8 cellular contexts compared by ENCODE assay signal in genomic region chr2:231412616-231412963, GRCh38. TPM values are rescaled to one million over a fixed set of nuclear protein-coding genes. Genes with fewer than 3 reads are reported as not detected.
A peak's percentile ranks its signal among the peaks of the same experiment; 100 is the strongest.
DNase-seq lines count a peak whose midpoint lies in the region; ATAC-seq and TF ChIP-seq lines count a peak whose summit lies in the region.

No MANE protein-coding gene starts in this region.

- ATAC-seq in HG03175 (IDR thresholded peaks at IDR 0.05; ENCODE audit: unreplicated experiment): peak; percentile 8
- no peak for ATAC-seq in natural killer cell treated with Interleukin-12 subunit alpha and Interleukin-12 subunit beta and Interleukin-15 and Interleukin-18, amount 100 ng/mL, for 72 hours

- DNase-seq in AG04449 (ENCODE audit: low read depth, low spot score) (no peak), coronary artery (ENCODE audit: low spot score) (no peak), DMS114 treated with DMSO at 0.1 percent for 48 hours (lab: John Stamatoyannopoulos, UW; ENCODE audit: unreplicated experiment) (no peak), DMS53 treated with DMSO at 0.1 percent for 48 hours (lab: John Stamatoyannopoulos, UW; ENCODE audit: unreplicated experiment) (no peak), SKM-1 (lab: John Stamatoyannopoulos, UW; ENCODE audit: unreplicated experiment) (no peak)
- DNase-seq in natural killer cell treated with Interleukin-12 subunit alpha and Interleukin-12 subunit beta and Interleukin-15 and Interleukin-18, amount 100 ng/mL, for 72 hours (ENCODE audit: low spot score): no peak
- DNase-seq in activated naive CD4-positive, alpha-beta T cell treated with anti-CD3 and anti-CD28 coated beads, Interleukin-2, amount 50 U/mL, for 16 hours: no peak

- POLR2A ChIA-PET in AG04449 (lab: Yijun Ruan, JAX): interaction anchor here (1.0 to 1.2 kb wide), 2 partner anchors 52 to 169 kb away, joined by 3 to 5 read pairs; partner anchors contain the start of gene NCL

- no peak overlapping the region for H3K27ac Mint-ChIP-seq in natural killer cell treated with Interleukin-12 subunit alpha and Interleukin-12 subunit beta and Interleukin-15 and Interleukin-18, amount 100 ng/mL, for 72 hours

- no peaks in the 10 kb centered on the region for H3K27me3 Mint-ChIP-seq in natural killer cell treated with Interleukin-12 subunit alpha and Interleukin-12 subunit beta and Interleukin-15 and Interleukin-18, amount 100 ng/mL, for 72 hours

- no peak for TF ChIP-seq CTCF in AG04449 (IDR thresholded peaks at IDR 0.05; ENCODE audit: insufficient read depth, low read length, missing control alignments)
- no peak for TF ChIP-seq CTCF in coronary artery (IDR thresholded peaks at IDR 0.05)

- peaks cover 4 to 5% of the 10 kb centered on the region in 2 donors for H3K4me1 Mint-ChIP-seq in natural killer cell treated with Interleukin-12 subunit alpha and Interleukin-12 subunit beta and Interleukin-15 and Interleukin-18, amount 100 ng/mL, for 72 hours (ENCODE audit: low read depth in 2 of 2)

- H3K27ac ChIP-seq in coronary artery: peak overlapping the region in 1 of 2 donors; percentile 83

- H3K4me3 ChIP-seq in AG04449 (ENCODE audit: low read depth, low read length) (peak overlapping the region; percentile 71), coronary artery (peak overlapping the region; percentile 89)

- H3K36me3 Mint-ChIP-seq in natural killer cell treated with Interleukin-12 subunit alpha and Interleukin-12 subunit beta and Interleukin-15 and Interleukin-18, amount 100 ng/mL, for 72 hours: peaks cover 4% of the 10 kb centered on the region

- peak overlapping the region; percentile 45 for H3K4me3 Mint-ChIP-seq in natural killer cell treated with Interleukin-12 subunit alpha and Interleukin-12 subunit beta and Interleukin-15 and Interleukin-18, amount 100 ng/mL, for 72 hours

- CTCF ChIA-PET in AG04449 (lab: Yijun Ruan, JAX): interaction anchor here (0.6 to 14.8 kb wide), 58 partner anchors 9 to 565 kb away, joined by 3 to 218 read pairs (median 5); partner anchors contain the start of gene NCL

- no peaks in the 10 kb centered on the region for H3K9me3 Mint-ChIP-seq in natural killer cell treated with Interleukin-12 subunit alpha and Interleukin-12 subunit beta and Interleukin-15 and Interleukin-18, amount 100 ng/mL, for 72 hours

RNA-seq across cellular contexts. Expression of gene B3GNT7, which starts 17.1 kb away (rescaled TPM):
- 10 to 100 TPM; 12.6 to 20.1 TPM for total RNA-seq in natural killer cell treated with Interleukin-12 subunit alpha and Interleukin-12 subunit beta and Interleukin-15 and Interleukin-18, amount 100 ng/mL, for 72 hours

RNA-seq across cellular contexts. Expression of gene NCL, which starts 51.7 kb away (rescaled TPM):
- total RNA-seq in natural killer cell treated with Interleukin-12 subunit alpha and Interleukin-12 subunit beta and Interleukin-15 and Interleukin-18, amount 100 ng/mL, for 72 hours: 1,000 to 10,000 TPM in 1 of 2 donors, 100 to 1,000 TPM in 1; 802 to 1,405 TPM
